ENCODE assay signal across 2 cellular contexts in genomic region chr1:153962088-153963029, GRCh38.
TF ChIP-seq lines count a peak whose summit lies in the region.

No MANE protein-coding gene starts in this region.

TF ChIP-seq in WTC11, 78 proteins besides CTCF, POLR2A, EP300 and RAD21 (continues in another document):
- no peak for TF ChIP-seq TEAD4 (CRISPR knock-in tag; IDR thresholded peaks at IDR 0.05)
- TF ChIP-seq ZNF232 (CRISPR knock-in tag; IDR thresholded peaks at IDR 0.05): no peak
- no peak for TF ChIP-seq IRF2 (CRISPR knock-in tag; IDR thresholded peaks at IDR 0.05; ENCODE audit: borderline replicate concordance, low read depth)
- no peak for TF ChIP-seq KAT7 (CRISPR knock-in tag; IDR thresholded peaks at IDR 0.05; ENCODE audit: borderline replicate concordance)
- no peak for TF ChIP-seq ZNF512 (CRISPR knock-in tag; IDR thresholded peaks at IDR 0.05; ENCODE audit: borderline replicate concordance)
- no peak for TF ChIP-seq ZSCAN18 (CRISPR knock-in tag; IDR thresholded peaks at IDR 0.05)
- TF ChIP-seq USF2 (CRISPR knock-in tag; IDR thresholded peaks at IDR 0.05): peak; percentile 89
- no peak for TF ChIP-seq AR (CRISPR knock-in tag; IDR thresholded peaks at IDR 0.05)
- no peak for TF ChIP-seq SP1 (CRISPR knock-in tag; conservative IDR thresholded peaks at IDR 0.05)
- 0 out of 2 replicates have a peak, but pooled peaks have one; percentile 32 for TF ChIP-seq FOXP4 (CRISPR knock-in tag; IDR thresholded peaks at IDR 0.05)

TF ChIP-seq in HepG2, 621 proteins besides CTCF, POLR2A, EP300 and RAD21 (continues in another document):
- TF ChIP-seq SNAPC5 (CRISPR knock-in tag; IDR thresholded peaks at IDR 0.05; ENCODE audit: borderline replicate concordance) (no peak), CCDC6 (CRISPR knock-in tag; IDR thresholded peaks at IDR 0.05) (no peak), BHLHE40 (IDR thresholded peaks at IDR 0.05; ENCODE audit: low read length) (0 out of 2 replicates have a peak, but pooled peaks have one; percentile 7), MXD4 (CRISPR knock-in tag; IDR thresholded peaks at IDR 0.05) (no peak), TFDP1 (CRISPR knock-in tag; IDR thresholded peaks at IDR 0.05; ENCODE audit: borderline replicate concordance) (no peak), ZNF678 (CRISPR knock-in tag; IDR thresholded peaks at IDR 0.05) (no peak), KLF16 (CRISPR knock-in tag; IDR thresholded peaks at IDR 0.05) (no peak), E2F2 (CRISPR knock-in tag; IDR thresholded peaks at IDR 0.05; ENCODE audit: borderline replicate concordance) (no peak), EZH2 (conservative IDR thresholded peaks at IDR 0.05; ENCODE audit: low read depth, low read length) (no peak), SNAPC4 (CRISPR knock-in tag; IDR thresholded peaks at IDR 0.05) (no peak), PBX3 (CRISPR knock-in tag; IDR thresholded peaks at IDR 0.05; ENCODE audit: borderline replicate concordance) (no peak), ZNF687 (CRISPR knock-in tag; IDR thresholded peaks at IDR 0.05) (peak; percentile 50), YEATS4 (CRISPR knock-in tag; IDR thresholded peaks at IDR 0.05; ENCODE audit: borderline replicate concordance) (no peak), ELF3 (CRISPR knock-in tag; IDR thresholded peaks at IDR 0.05) (no peak), ZSCAN9 (CRISPR knock-in tag; IDR thresholded peaks at IDR 0.05; ENCODE audit: borderline replicate concordance) (no peak), ZNF251 (CRISPR knock-in tag; IDR thresholded peaks at IDR 0.05) (no peak), SATB2 (CRISPR knock-in tag; IDR thresholded peaks at IDR 0.05) (no peak), ZBTB33 (CRISPR knock-in tag; IDR thresholded peaks at IDR 0.05) (no peak), ISX (CRISPR knock-in tag; conservative IDR thresholded peaks at IDR 0.05) (no peak), ZNF329 (CRISPR knock-in tag; IDR thresholded peaks at IDR 0.05; ENCODE audit: low read depth) (no peak), ZFAT (CRISPR knock-in tag; conservative IDR thresholded peaks at IDR 0.05) (no peak), ZNF747 (CRISPR knock-in tag; IDR thresholded peaks at IDR 0.05; ENCODE audit: borderline replicate concordance) (no peak), SALL1 (CRISPR knock-in tag; IDR thresholded peaks at IDR 0.05) (no peak), ZNF12 (CRISPR knock-in tag; IDR thresholded peaks at IDR 0.05) (no peak), GMEB2 (CRISPR knock-in tag; IDR thresholded peaks at IDR 0.05; ENCODE audit: low read depth) (no peak), ZNF580 (CRISPR knock-in tag; IDR thresholded peaks at IDR 0.05; ENCODE audit: borderline replicate concordance, low read depth) (no peak), ZNF691 (CRISPR knock-in tag; IDR thresholded peaks at IDR 0.05; ENCODE audit: borderline replicate concordance, low read depth) (0 out of 2 replicates have a peak, but pooled peaks have one; percentile 34), ARHGAP35 (CRISPR knock-in tag; IDR thresholded peaks at IDR 0.05; ENCODE audit: borderline replicate concordance) (no peak), ZNF850 (CRISPR knock-in tag; conservative IDR thresholded peaks at IDR 0.05) (no peak), TOE1 (CRISPR knock-in tag; IDR thresholded peaks at IDR 0.05) (no peak), ZNF282 (IDR thresholded peaks at IDR 0.05; ENCODE audit: partially characterized antibody) (no peak), DZIP1 (CRISPR knock-in tag; IDR thresholded peaks at IDR 0.05) (no peak), IRX3 (CRISPR knock-in tag; IDR thresholded peaks at IDR 0.05; ENCODE audit: borderline replicate concordance, low read depth) (no peak)
